24 cellular contexts compared by ENCODE assay signal in genomic region chr16:74030000-74030399, GRCh38.
DNase-seq lines count a peak whose midpoint lies in the region; ATAC-seq, FAIRE-seq and TF ChIP-seq lines count a peak whose summit lies in the region.
"Had no signal": no experiment of that assay in that cellular context is flagged by ENCODE, and none has a peak within 500 bp of the region (broad histone marks: within the 10 kb centered on the region; RNA-seq: fewer than 3 reads in every experiment).

No MANE protein-coding gene starts in this region.

- no TSS peak for BruUV-seq in HepG2 (replicated peaks; lab: Mats Ljungman, UMichigan)

- DNase-seq in right lobe of liver (peak in 1 of 3 donors; percentile 49), HepG2 (ENCODE audit: low spot score) (no peak), left lung (peak; percentile 41 to 51), neural progenitor cell (ENCODE audit: low spot score) (no peak), DMS153 treated with DMSO at 0.1 percent for 48 hours (lab: John Stamatoyannopoulos, UW; ENCODE audit: unreplicated experiment) (no peak), Ammon's horn (ENCODE audit: low spot score) (no peak), A172 (ENCODE audit: low spot score) (no peak)
- DNase-seq: DND-41; NCI-H1092; NCI-H1436; NCI-H2107; NCI-H226; NCI-H748 treated with DMSO at 0.1 percent for 48 hours; NK-92 treated with Interleukin-12 subunit alpha and Interleukin-12 subunit beta, amount 100 ng/mL, for 24 hours; SIG-M5; SK-N-SH had no signal

- no peaks in the 10 kb centered on the region for H3K27me3 Mint-ChIP-seq in neural progenitor cell (ENCODE audit: insufficient read depth, low read depth)

- no peak for TF ChIP-seq EP300 in HepG2 (IDR thresholded peaks at IDR 0.05; ENCODE audit: low read depth in 2 of 2, low read length in 2 of 2)
- TF ChIP-seq EP300 in HepG2 (CRISPR knock-in tag; IDR thresholded peaks at IDR 0.05; ENCODE audit: borderline replicate concordance), result no peak

- H3K4me1 ChIP-seq in right lobe of liver, result no peaks in the 10 kb centered on the region
- H3K4me1 ChIP-seq in HepG2 (ENCODE audit: insufficient read depth, low read length), result no peaks in the 10 kb centered on the region
- H3K4me1 ChIP-seq in left lung, result no peaks in the 10 kb centered on the region
- peaks cover 78% of the 10 kb centered on the region for H3K4me1 ChIP-seq in neural progenitor cell

- no peak for TF ChIP-seq RAD21 in HepG2 (CRISPR knock-in tag; IDR thresholded peaks at IDR 0.05)

- ATAC-seq in right lobe of liver, result peak; percentile 45 to 84 (median 69)
- no peak for ATAC-seq in HepG2
- ATAC-seq in left lung, result peak; percentile 89
- ATAC-seq: Panc1 had no signal

- no peak overlapping the region for H3K9ac ChIP-seq in HepG2 (ENCODE audit: insufficient read depth, low read depth, low read length)
- H3K9ac ChIP-seq in neural progenitor cell, result no peak overlapping the region
- H3K9ac ChIP-seq: SK-N-SH had no signal

- H3K27ac Mint-ChIP-seq in neural progenitor cell, result peak overlapping the region; percentile 93
- H3K27ac Mint-ChIP-seq: B cell, CD14-positive monocyte, IgD-negative memory B cell had no signal

- H3K4me2 ChIP-seq in HepG2 (ENCODE audit: low read depth, low read length), result no peak overlapping the region
- H3K4me2 ChIP-seq in neural progenitor cell, result peak overlapping the region; percentile 16
- H3K4me2 ChIP-seq: SK-N-SH had no signal

- CTCF ChIA-PET in HepG2 (lab: Yijun Ruan, JAX; ENCODE audit: low intra/inter-chr PET ratio, low total read pairs), result no interaction called here

- H3F3A ChIP-seq in neural progenitor cell (ENCODE audit: low read depth), result peaks cover 32% of the 10 kb centered on the region

- H3K9me3 Mint-ChIP-seq in neural progenitor cell, result no peaks in the 10 kb centered on the region
- H3K9me3 Mint-ChIP-seq: IgD-negative memory B cell had no signal

- intact Hi-C loops in right lobe of liver (cut with DNase I), result no loop called here
- intact Hi-C loops in HepG2 (cut with micrococcal nuclease; ENCODE audit: unreplicated experiment), result no loop called here
- intact Hi-C loops in left lung (cut with DNase I), result no loop called here

- H3K27ac ChIP-seq in right lobe of liver, result no peak overlapping the region
- H3K27ac ChIP-seq in HepG2 (ENCODE audit: extremely low read length, insufficient read depth, low read length), result no peak overlapping the region
- no peak overlapping the region for H3K27ac ChIP-seq in left lung
- no peak overlapping the region for H3K27ac ChIP-seq in neural progenitor cell
- H3K27ac ChIP-seq: HL-60 had no signal

- no peak for FAIRE-seq in HepG2 (lab: Jason Lieb, UNC)
- FAIRE-seq: A204.1, GM12891 had no signal

- TF ChIP-seq CTCF in right lobe of liver (IDR thresholded peaks at IDR 0.05) (no peak), HepG2 (CRISPR knock-in tag; IDR thresholded peaks at IDR 0.05) (no peak), left lung (IDR thresholded peaks at IDR 0.05) (no peak), neural progenitor cell (IDR thresholded peaks at IDR 0.05) (no peak)

- H3K36me3 ChIP-seq in right lobe of liver (no peaks in the 10 kb centered on the region), HepG2 (replicated peaks in 1 of 2; ENCODE audit: control insufficient read depth in 1 of 2, insufficient read depth in 2 of 2, low read length in 2 of 2) (no peaks in the 10 kb centered on the region), left lung (no peaks in the 10 kb centered on the region), neural progenitor cell (no peaks in the 10 kb centered on the region)
- H3K36me3 ChIP-seq: HAP-1 had no signal

- H3K4me3 Mint-ChIP-seq in neural progenitor cell, result no peak overlapping the region
- H3K4me3 Mint-ChIP-seq: B cell, CD14-positive monocyte, IgD-negative memory B cell had no signal

- peaks cover 86% of the 10 kb centered on the region for H3K4me1 Mint-ChIP-seq in neural progenitor cell
- H3K4me1 Mint-ChIP-seq: B cell had no signal

- H3K36me3 Mint-ChIP-seq in neural progenitor cell, result no peaks in the 10 kb centered on the region
- H3K36me3 Mint-ChIP-seq: CD14-positive monocyte had no signal

- H4K20me1 ChIP-seq in HepG2 (ENCODE audit: insufficient read depth, low read length), result no peaks in the 10 kb centered on the region
- no peaks in the 10 kb centered on the region for H4K20me1 ChIP-seq in neural progenitor cell (ENCODE audit: low read depth)

- no peak for TF ChIP-seq POLR2A in right lobe of liver (IDR thresholded peaks at IDR 0.05)
- TF ChIP-seq POLR2A in HepG2 (IDR thresholded peaks at IDR 0.05; ENCODE audit: insufficient read depth in 1 of 2, low read depth in 2 of 2, low read length in 2 of 2), result no peak

- H3K4me3 ChIP-seq in right lobe of liver (no peak overlapping the region), HepG2 (replicated peaks in 1 of 3; ENCODE audit: insufficient read depth in 1 of 3, low read depth in 2 of 3, low read length in 3 of 3) (no peak overlapping the region), left lung (no peak overlapping the region), neural progenitor cell (no peak overlapping the region)
- H3K4me3 ChIP-seq: HAP-1 had no signal

- H2AFZ ChIP-seq in HepG2 (ENCODE audit: low read length) (no peak overlapping the region), neural progenitor cell (replicated peaks) (peak overlapping the region; percentile 47)

- in situ Hi-C loops in HepG2 (cut with HindIII; ENCODE audit: extremely low pct_ligation_motif_present, low pct_unique_long_range_greater_than_20kb), result no loop called here

- H3K79me2 ChIP-seq in HepG2 (ENCODE audit: insufficient read depth, low read length) (no peaks in the 10 kb centered on the region), neural progenitor cell (ENCODE audit: low read depth) (no peaks in the 10 kb centered on the region)

- POLR2A ChIA-PET in HepG2 (lab: Yijun Ruan, JAX), result no interaction called here

- WGBS in right lobe of liver (ENCODE audit: insufficient coverage, low coverage, low lambda C conversion rate, missing lambda C conversion rate), result 32% methylated on average over 5 of the region's 5 CpGs
- WGBS in HepG2 (ENCODE audit: low lambda C conversion rate), result 44% methylated on average over 4 of the region's 5 CpGs

- no peaks in the 10 kb centered on the region for H3K27me3 ChIP-seq in right lobe of liver
- peaks cover 0 to 30% of the 10 kb centered on the region in 2 experiments; a peak in 4 of 5 replicates for H3K27me3 ChIP-seq in HepG2 (ENCODE audit: control insufficient read depth in 1 of 2, insufficient read depth in 2 of 2, low read length in 2 of 2)
- no peaks in the 10 kb centered on the region for H3K27me3 ChIP-seq in left lung
- H3K27me3 ChIP-seq in neural progenitor cell, result no peaks in the 10 kb centered on the region

- H3K9me3 ChIP-seq in right lobe of liver, result no peaks in the 10 kb centered on the region
- no peaks in the 10 kb centered on the region for H3K9me3 ChIP-seq in HepG2 (ENCODE audit: low read length)
- H3K9me3 ChIP-seq in left lung, result no peaks in the 10 kb centered on the region
- no peaks in the 10 kb centered on the region for H3K9me3 ChIP-seq in neural progenitor cell (ENCODE audit: low read depth)
- H3K9me3 ChIP-seq: HAP-1, SK-N-SH had no signal

TF ChIP-seq in HepG2, 621 proteins besides CTCF, POLR2A, EP300 and RAD21:
- TF ChIP-seq ZNF513 (CRISPR knock-in tag; conservative IDR thresholded peaks at IDR 0.05), result no peak
- no peak for TF ChIP-seq HIVEP1 (CRISPR knock-in tag; IDR thresholded peaks at IDR 0.05)

Comparison
In these comparisons a context has a peak if more than half of its experiments do, and no peak if none do; other contexts are left out.
1. DNase-seq: peak in left lung (2 of 2); none in HepG2 (single experiment), neural progenitor cell (single experiment), DMS153 treated with DMSO at 0.1 percent for 48 hours (single experiment), Ammon's horn (single experiment) and A172 (single experiment).